9 cellular contexts compared by ENCODE assay signal in the genomic region with DNA sequence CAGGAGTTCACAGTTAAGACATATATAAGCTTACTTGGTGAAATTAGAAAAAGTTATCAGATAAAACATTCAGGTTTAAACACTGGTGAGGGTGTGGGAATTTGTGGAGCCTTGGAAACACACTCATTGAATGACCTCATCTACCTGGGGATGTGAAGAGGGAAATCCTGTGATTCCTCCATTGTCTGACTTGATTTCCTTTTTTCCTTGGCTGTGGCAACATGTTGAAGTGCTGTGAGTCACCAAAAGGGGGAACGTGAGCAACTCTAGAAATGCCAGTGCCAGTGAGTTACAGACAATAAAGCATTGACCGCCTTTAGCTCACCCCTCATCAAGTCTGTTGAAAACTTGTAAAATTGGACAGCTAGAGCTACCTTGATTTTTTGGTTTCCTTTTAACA. TPM values are rescaled to one million over a fixed set of nuclear protein-coding genes. Genes with fewer than 3 reads are reported as not detected.
DNase-seq lines count a peak whose midpoint lies in the region; ATAC-seq, FAIRE-seq and TF ChIP-seq lines count a peak whose summit lies in the region.
"Had no signal": no experiment of that assay in that cellular context is flagged by ENCODE, and none has a peak within 500 bp of the region (broad histone marks: within the 10 kb centered on the region; RNA-seq: fewer than 3 reads in every experiment).

No MANE protein-coding gene starts in this region.

- no peaks in the 10 kb centered on the region for H3K27me3 Mint-ChIP-seq in activated T-cell treated with anti-CD3 and anti-CD28 coated beads, Interleukin-2, amount 50 U/mL, for 24 hours

- H3K9me3 Mint-ChIP-seq in activated T-cell treated with anti-CD3 and anti-CD28 coated beads, Interleukin-2, amount 50 U/mL, for 24 hours = peaks cover 2% of the 10 kb centered on the region
- H3K9me3 Mint-ChIP-seq in stimulated activated effector memory CD8-positive, alpha-beta T cell treated with anti-CD3 and anti-CD28 coated beads, Interleukin-12 subunit alpha, Interleukin-12 subunit beta, amount 100 ng/mL, for 72 hours = no peaks in the 10 kb centered on the region

- no peak for ATAC-seq in stimulated activated effector memory CD8-positive, alpha-beta T cell treated with anti-CD3 and anti-CD28 coated beads, Interleukin-12 subunit alpha, Interleukin-12 subunit beta, amount 100 ng/mL, for 72 hours
- ATAC-seq in HG03457 (IDR thresholded peaks at IDR 0.05; ENCODE audit: unreplicated experiment) = no peak
- no peak for ATAC-seq in gastrocnemius medialis

- no peak for FAIRE-seq in H1 (lab: Jason Lieb, UNC)

- WGBS in H1 (ENCODE audit: extremely low coverage in 1 of 2, insufficient coverage in 1 of 2, insufficient read length in 1 of 2, insufficient replicate concordance in 2 of 2, low coverage in 1 of 2, low lambda C conversion rate in 2 of 2, missing lambda C conversion rate in 1 of 2), 2 experiments = 67% methylated on average over 2 of the region's 2 CpGs; no CpG with 5 or more reads in 1 of the 2 experiments

- CTCF ChIA-PET in H1 (lab: Charles Lee; ENCODE audit: partially characterized antibody) = interaction anchor here (0.8 to 2.8 kb wide), 17 partner anchors 9 to 153 kb away, joined by 3 to 11 read pairs (median 4); a partner anchor contains a TSS

- H4K20me1 ChIP-seq in H1 (replicated peaks in 1 of 2; ENCODE audit: control insufficient read depth in 1 of 2, insufficient read depth in 2 of 2, low read length in 2 of 2) = peaks cover 2 to 4% of the 10 kb centered on the region in 2 experiments

- H3K4ac ChIP-seq in H1 (replicated peaks; ENCODE audit: insufficient read length, low read depth, low read length) = no peak overlapping the region

- peak overlapping the region; percentile 91 for H3K4me3 Mint-ChIP-seq in activated T-cell treated with anti-CD3 and anti-CD28 coated beads, Interleukin-2, amount 50 U/mL, for 24 hours
- H3K4me3 Mint-ChIP-seq in stimulated activated effector memory CD8-positive, alpha-beta T cell treated with anti-CD3 and anti-CD28 coated beads, Interleukin-12 subunit alpha, Interleukin-12 subunit beta, amount 100 ng/mL, for 72 hours = peak overlapping the region; percentile 84

- no peak overlapping the region for H3K27ac ChIP-seq in H1 (ENCODE audit: low read depth, low read length)
- H3K27ac ChIP-seq in gastrocnemius medialis = peak overlapping the region in 2 of 4 donors; percentile 32 to 92

- H3K4me1 Mint-ChIP-seq in activated T-cell treated with anti-CD3 and anti-CD28 coated beads, Interleukin-2, amount 50 U/mL, for 24 hours (ENCODE audit: low read depth) = peaks cover 56% of the 10 kb centered on the region
- peaks cover 38% of the 10 kb centered on the region for H3K4me1 Mint-ChIP-seq in stimulated activated effector memory CD8-positive, alpha-beta T cell treated with anti-CD3 and anti-CD28 coated beads, Interleukin-12 subunit alpha, Interleukin-12 subunit beta, amount 100 ng/mL, for 72 hours

- no peak overlapping the region for H2BK120ac ChIP-seq in H1 (replicated peaks; ENCODE audit: low read depth, low read length)

- H3K23ac ChIP-seq in H1 (ENCODE audit: insufficient read length) = no peak overlapping the region

- H2BK15ac ChIP-seq in H1 (ENCODE audit: low read length) = no peak overlapping the region

- H4K91ac ChIP-seq in H1 (replicated peaks; ENCODE audit: insufficient read length, low read length) = no peak overlapping the region

- peaks cover 39% of the 10 kb centered on the region for H3K36me3 Mint-ChIP-seq in activated T-cell treated with anti-CD3 and anti-CD28 coated beads, Interleukin-2, amount 50 U/mL, for 24 hours (ENCODE audit: low read depth)
- H3K36me3 Mint-ChIP-seq in stimulated activated effector memory CD8-positive, alpha-beta T cell treated with anti-CD3 and anti-CD28 coated beads, Interleukin-12 subunit alpha, Interleukin-12 subunit beta, amount 100 ng/mL, for 72 hours = peaks cover 64% of the 10 kb centered on the region

- no peaks in the 10 kb centered on the region for H3K79me1 ChIP-seq in H1 (ENCODE audit: low read depth, low read length)

- H3K36me3 ChIP-seq in H1 (ENCODE audit: control insufficient read depth in 2 of 4, insufficient read depth in 4 of 4, low read length in 3 of 4) = no peaks in the 10 kb centered on the region
- no peaks in the 10 kb centered on the region for H3K36me3 ChIP-seq in gastrocnemius medialis

- H3K4me2 ChIP-seq in H1 (ENCODE audit: insufficient read depth in 1 of 2, low read depth in 2 of 2, low read length in 2 of 2) = no peak overlapping the region

- H3K18ac ChIP-seq in H1 (ENCODE audit: extremely low read depth, low read length) = no peak overlapping the region

- no peak for DNase-seq in activated T-cell treated with anti-CD3 and anti-CD28 coated beads, Interleukin-2, amount 50 U/mL, for 24 hours
- no peak for DNase-seq in activated T-cell treated with anti-CD3 and anti-CD28 coated beads for 4 hours
- DNase-seq in OCI-M1 (lab: John Stamatoyannopoulos, UW) = peak; percentile 26
- no peak for DNase-seq in H1 (ENCODE audit: low read depth in 1 of 2, low spot score in 2 of 2)
- DNase-seq in stimulated activated effector memory CD8-positive, alpha-beta T cell treated with anti-CD3 and anti-CD28 coated beads, Interleukin-12 subunit alpha, Interleukin-12 subunit beta, amount 100 ng/mL, for 72 hours (ENCODE audit: low spot score in 2 of 2) = no peak
- no peak for DNase-seq in HuH-7.5 (ENCODE audit: low spot score)
- no peak for DNase-seq in gastrocnemius medialis
- DNase-seq: activated CD8-positive, alpha-beta memory T cell treated with anti-CD3 and anti-CD28 coated beads, Interleukin-2, amount 50 U/mL, for 4 hours had no signal

- H2BK12ac ChIP-seq in H1 (ENCODE audit: low read depth, low read length) = no peak overlapping the region

- peak; percentile 13 to 39; a peak in 2 of 4 replicates for TF ChIP-seq RAD21 in H1 (IDR thresholded peaks at IDR 0.05 in 1 of 2, conservative IDR thresholded peaks at IDR 0.05 in 1 of 2; ENCODE audit: low read depth in 2 of 2, low read length in 2 of 2)

- no peak overlapping the region for H3K4me3 ChIP-seq in H1 (ENCODE audit: extremely low read depth in 1 of 4, insufficient read depth in 2 of 4, low read depth in 3 of 4, low read length in 4 of 4)
- no peak overlapping the region for H3K4me3 ChIP-seq in gastrocnemius medialis

- in situ Hi-C loops in gastrocnemius medialis (cut with MboI; ENCODE audit: low sequenced_read_pairs in 4 of 4) = loop anchor here in 2 of 4 donors (25.0 kb wide), 2 partner anchors 109 to 484 kb away; a partner anchor contains a TSS

- H3K9me3 ChIP-seq in H1 (ENCODE audit: insufficient read depth in 2 of 2, low read depth in 1 of 2, low read length in 1 of 2) = peaks cover 0 to 3% of the 10 kb centered on the region in 2 experiments; a peak in 1 of 4 replicates
- no peaks in the 10 kb centered on the region for H3K9me3 ChIP-seq in gastrocnemius medialis

- H3K56ac ChIP-seq in H1 (replicated peaks; ENCODE audit: insufficient read length, low read depth, low read length) = no peak overlapping the region

- POLR2A ChIA-PET in H1 (lab: Charles Lee; ENCODE audit: partially characterized antibody) = interaction anchor here (0.6 to 14.4 kb wide), 6 partner anchors 9 to 139 kb away, joined by 3 to 257 read pairs (median 4); no protein-coding TSS in a partner anchor

- no peak overlapping the region; the same call in 1 of the 2 replicates for H2AK5ac ChIP-seq in H1 (ENCODE audit: low read depth, low read length)

- no peak for TF ChIP-seq POLR2A in H1 (IDR thresholded peaks at IDR 0.05; ENCODE audit: control extremely low read depth in 1 of 2, low read depth in 2 of 2, low read length in 2 of 2)
- no peak for TF ChIP-seq POLR2A in gastrocnemius medialis (IDR thresholded peaks at IDR 0.05)

- H3K79me2 ChIP-seq in H1 (ENCODE audit: control insufficient read depth in 1 of 2, insufficient read depth in 2 of 2, low read length in 2 of 2) = peaks cover 0 to 16% of the 10 kb centered on the region in 2 experiments; a peak in 3 of 4 replicates

- H3K14ac ChIP-seq in H1 (ENCODE audit: insufficient read length) = no peak overlapping the region

- no peak for TF ChIP-seq EP300 in H1 (IDR thresholded peaks at IDR 0.05; ENCODE audit: borderline replicate concordance in 1 of 2, low read depth in 2 of 2, low read length in 2 of 2)

- no peak overlapping the region for H2AFZ ChIP-seq in H1 (ENCODE audit: low read length)

- H3K23me2 ChIP-seq in H1 (ENCODE audit: low read depth, low read length) = peaks cover 6% of the 10 kb centered on the region; the same call in 1 of the 2 replicates

- no peak overlapping the region for H4K5ac ChIP-seq in H1 (ENCODE audit: insufficient read length, low read depth, low read length)

- peak overlapping the region; percentile 90 for H3K27ac Mint-ChIP-seq in activated T-cell treated with anti-CD3 and anti-CD28 coated beads, Interleukin-2, amount 50 U/mL, for 24 hours
- H3K27ac Mint-ChIP-seq in stimulated activated effector memory CD8-positive, alpha-beta T cell treated with anti-CD3 and anti-CD28 coated beads, Interleukin-12 subunit alpha, Interleukin-12 subunit beta, amount 100 ng/mL, for 72 hours = peak overlapping the region; percentile 88

- TF ChIP-seq CTCF in H1 (IDR thresholded peaks at IDR 0.05; ENCODE audit: control extremely low read depth in 1 of 3, insufficient read depth in 1 of 3, low read depth in 1 of 3, low read length in 3 of 3) (peak in 1 of 3 experiments; percentile 53; a peak in 1 of 4 replicates), gastrocnemius medialis (IDR thresholded peaks at IDR 0.05 in 4 of 5, conservative IDR thresholded peaks at IDR 0.05 in 1 of 5) (no peak)

- H3K4me1 ChIP-seq in H1 (replicated peaks in 1 of 4; ENCODE audit: control insufficient read depth in 3 of 4, insufficient read depth in 4 of 4, low read length in 3 of 4) (peaks cover 0 to 9% (median 3%) of the 10 kb centered on the region in 4 experiments; a peak in 6 of 7 replicates), gastrocnemius medialis (peaks cover 21 to 33% of the 10 kb centered on the region in 2 donors)

- no peak overlapping the region for H2BK20ac ChIP-seq in H1 (ENCODE audit: low read length)

- H3K9ac ChIP-seq in H1 (replicated peaks in 1 of 4; ENCODE audit: extremely low read depth in 1 of 4, low read depth in 3 of 4, low read length in 3 of 4) = no peak overlapping the region

- peaks cover 0 to 7% (median 7%) of the 10 kb centered on the region in 4 experiments; a peak in 6 of 7 replicates for H3K27me3 ChIP-seq in H1 (replicated peaks in 1 of 4; ENCODE audit: control insufficient read depth in 3 of 4, extremely low read depth in 1 of 4, insufficient read depth in 3 of 4, low read length in 3 of 4)
- peaks cover 0 to 12% (median 12%) of the 10 kb centered on the region in 3 donors for H3K27me3 ChIP-seq in gastrocnemius medialis

- no peak overlapping the region for H2BK5ac ChIP-seq in H1 (ENCODE audit: low read depth, low read length)

- intact Hi-C loops in gastrocnemius medialis (cut with DNase I; ENCODE audit: low total_unique reads) = no loop called here

- H4K8ac ChIP-seq in H1 (ENCODE audit: extremely low read depth, insufficient read depth, low read length) = no peak overlapping the region

RNA-seq across cellular contexts. Expression of a gene that starts 1.8 kb away (rescaled TPM):
- 45.6 and 48.4 TPM in 2 replicates for total RNA-seq in H1 (2021; fragmentation: NEBNext Ultra II Directional; extraction: Animal tissue kit (Norgen Biotek cat#: 25700))
- 33.7 and 36.5 TPM in 2 replicates for polyA plus RNA-seq in H1 (2011; rRNA removed)
- polyA plus RNA-seq in H1 (2011; cell fraction: cytosol; rRNA removed) = 43.5 TPM
- 39.8 TPM for polyA plus RNA-seq in H1 (2011; cell fraction: nucleus; rRNA removed)
- 43.6 to 48.5 TPM (median 44.9 TPM) in 4 replicates for polyA plus RNA-seq in H1 (2012, experiment 1 of 2)
- 35.4 TPM for polyA plus RNA-seq in H1 (2012, experiment 2 of 2)
- 31.2 TPM for polyA plus RNA-seq in H1 (2013, experiment 1 of 2)
- 28.8 TPM for polyA plus RNA-seq in H1 (2013, experiment 2 of 2)
- 33.6 and 42.8 TPM in 2 replicates for polyA minus RNA-seq in H1 (2011; rRNA and poly(A)+ RNA removed)
- 16.3 TPM for polyA minus RNA-seq in H1 (2011; cell fraction: cytosol; rRNA and poly(A)+ RNA removed)
- 17.1 TPM for polyA minus RNA-seq in H1 (2011; cell fraction: nucleus; rRNA and poly(A)+ RNA removed)
- 10 to 100 TPM; 21.7 to 30.0 (median 28.4) TPM for total RNA-seq in gastrocnemius medialis

RNA-seq across cellular contexts. Expression of a gene that starts 3.5 kb away (rescaled TPM):
- total RNA-seq in H1 (2021; fragmentation: NEBNext Ultra II Directional; extraction: Animal tissue kit (Norgen Biotek cat#: 25700)) = 66.8 and 72.5 TPM in 2 replicates
- polyA plus RNA-seq in H1 (2011; rRNA removed) = 143 and 196 TPM in 2 replicates
- 148 TPM for polyA plus RNA-seq in H1 (2011; cell fraction: cytosol; rRNA removed)
- polyA plus RNA-seq in H1 (2011; cell fraction: nucleus; rRNA removed) = 106 TPM
- polyA plus RNA-seq in H1 (2012, experiment 1 of 2) = 63.8 to 98.0 TPM (median 91.2 TPM) in 4 replicates
- polyA plus RNA-seq in H1 (2012, experiment 2 of 2) = 136 TPM
- 60.8 TPM for polyA plus RNA-seq in H1 (2013, experiment 1 of 2)
- 64.5 TPM for polyA plus RNA-seq in H1 (2013, experiment 2 of 2)
- polyA minus RNA-seq in H1 (2011; rRNA and poly(A)+ RNA removed) = 72.7 and 89.1 TPM in 2 replicates
- 55.3 TPM for polyA minus RNA-seq in H1 (2011; cell fraction: cytosol; rRNA and poly(A)+ RNA removed)
- 63.2 TPM for polyA minus RNA-seq in H1 (2011; cell fraction: nucleus; rRNA and poly(A)+ RNA removed)
- 10 to 100 TPM in 1 of 4 donors, 1 to 10 TPM in 3; 2.7 to 11.0 (median 9.1) TPM for total RNA-seq in gastrocnemius medialis

RNA-seq across cellular contexts. Expression of a gene that starts 52.3 kb away (rescaled TPM):
- total RNA-seq in H1 (2021; fragmentation: NEBNext Ultra II Directional; extraction: Animal tissue kit (Norgen Biotek cat#: 25700)) = 58.0 and 59.1 TPM in 2 replicates
- 37.3 and 50.5 TPM in 2 replicates for polyA plus RNA-seq in H1 (2011; rRNA removed)
- 61.8 TPM for polyA plus RNA-seq in H1 (2011; cell fraction: cytosol; rRNA removed)
- polyA plus RNA-seq in H1 (2011; cell fraction: nucleus; rRNA removed) = 77.6 TPM
- polyA plus RNA-seq in H1 (2012, experiment 1 of 2) = 45.8 to 52.6 TPM (median 51.0 TPM) in 4 replicates
- 44.6 TPM for polyA plus RNA-seq in H1 (2012, experiment 2 of 2)
- 54.7 TPM for polyA plus RNA-seq in H1 (2013, experiment 1 of 2)
- 50.1 TPM for polyA plus RNA-seq in H1 (2013, experiment 2 of 2)
- 27.9 and 41.1 TPM in 2 replicates for polyA minus RNA-seq in H1 (2011; rRNA and poly(A)+ RNA removed)
- polyA minus RNA-seq in H1 (2011; cell fraction: cytosol; rRNA and poly(A)+ RNA removed) = 23.5 TPM
- 39.4 TPM for polyA minus RNA-seq in H1 (2011; cell fraction: nucleus; rRNA and poly(A)+ RNA removed)
- 100 to 1,000 TPM in 2 of 4 donors, 10 to 100 TPM in 2; 94.8 to 114 (median 103) TPM for total RNA-seq in gastrocnemius medialis
